1 cellular context compared by ENCODE assay signal in genomic region chr10:14879055-14879800, GRCh38.
TF ChIP-seq lines count a peak whose summit lies in the region.

No MANE protein-coding gene starts in this region.

TF ChIP-seq in K562, 482 proteins besides CTCF, POLR2A, EP300 and RAD21 (continues in another document):
- TF ChIP-seq ELF2 (CRISPR knock-in tag; IDR thresholded peaks at IDR 0.05), result no peak
- TF ChIP-seq ZNF407 (IDR thresholded peaks at IDR 0.05; ENCODE audit: low read depth), result no peak
- no peak for TF ChIP-seq KDM1A (IDR thresholded peaks at IDR 0.05)
- TF ChIP-seq ZNF232 (CRISPR knock-in tag; IDR thresholded peaks at IDR 0.05), result no peak
- TF ChIP-seq MCM7 (IDR thresholded peaks at IDR 0.05), result no peak
- peak; percentile 73 for TF ChIP-seq MGA (IDR thresholded peaks at IDR 0.05)
- TF ChIP-seq SAP30 (IDR thresholded peaks at IDR 0.05; ENCODE audit: borderline replicate concordance, insufficient read depth, low read depth, low read length, poor library complexity, severe bottlenecking), result peak; percentile 45
- TF ChIP-seq TEAD4 (IDR thresholded peaks at IDR 0.05; ENCODE audit: low read length), result peak; percentile 33; the same call in 1 of the 2 replicates
- no peak for TF ChIP-seq TEAD4 (CRISPR knock-in tag; IDR thresholded peaks at IDR 0.05; ENCODE audit: borderline replicate concordance)
- 0 out of 2 replicates have a peak, but pooled peaks have one; percentile 13 for TF ChIP-seq FOXP4 (CRISPR knock-in tag; IDR thresholded peaks at IDR 0.05; ENCODE audit: borderline replicate concordance)
- peak; percentile 85 for TF ChIP-seq EGR1 (conservative IDR thresholded peaks at IDR 0.05)
- TF ChIP-seq ZNF644 (tag; IDR thresholded peaks at IDR 0.05; ENCODE audit: low read depth), result no peak
- no peak for TF ChIP-seq ZC3H4 (CRISPR knock-in tag; IDR thresholded peaks at IDR 0.05; ENCODE audit: borderline replicate concordance)
- TF ChIP-seq ILF3 (IDR thresholded peaks at IDR 0.05; ENCODE audit: borderline replicate concordance), result no peak
- no peak for TF ChIP-seq IRF2 (CRISPR knock-in tag; IDR thresholded peaks at IDR 0.05)
- no peak for TF ChIP-seq E2F1 (CRISPR knock-in tag; IDR thresholded peaks at IDR 0.05)
- no peak for TF ChIP-seq KAT8 (IDR thresholded peaks at IDR 0.05; ENCODE audit: low read depth)
- TF ChIP-seq MCM5 (IDR thresholded peaks at IDR 0.05; ENCODE audit: low read depth), result no peak
- peak; percentile 14; the same call in 1 of the 2 replicates for TF ChIP-seq ZBTB33 (CRISPR knock-in tag; IDR thresholded peaks at IDR 0.05)
- TF ChIP-seq RBM34 (IDR thresholded peaks at IDR 0.05; ENCODE audit: borderline replicate concordance, insufficient read depth, low read length), result no peak
- TF ChIP-seq RBFOX2 (IDR thresholded peaks at IDR 0.05; ENCODE audit: low read depth, low read length), result peak; percentile 56
- peak; percentile 14; the same call in 1 of the 2 replicates for TF ChIP-seq ZNF740 (CRISPR knock-in tag; IDR thresholded peaks at IDR 0.05)
- TF ChIP-seq ZNF740 (tag; IDR thresholded peaks at IDR 0.05), result 0 out of 4 replicates have a peak, but pooled peaks of 1 of the 2 experiments have one; percentile 43
- TF ChIP-seq ZNF431 (CRISPR knock-in tag; IDR thresholded peaks at IDR 0.05), result 0 out of 2 replicates have a peak, but pooled peaks have one; percentile 18
- TF ChIP-seq PHF21A (IDR thresholded peaks at IDR 0.05; ENCODE audit: borderline replicate concordance, low read depth), result no peak
- no peak for TF ChIP-seq HNRNPUL1 (IDR thresholded peaks at IDR 0.05; ENCODE audit: low read length)
- TF ChIP-seq JUN (IDR thresholded peaks at IDR 0.05; ENCODE audit: borderline replicate concordance, low read depth, low read length), result no peak
- TF ChIP-seq JUN (CRISPR knock-in tag; IDR thresholded peaks at IDR 0.05; ENCODE audit: borderline replicate concordance), result 0 out of 2 replicates have a peak, but pooled peaks have one; percentile 38
